11 cellular contexts compared by ENCODE assay signal in the genomic region with DNA sequence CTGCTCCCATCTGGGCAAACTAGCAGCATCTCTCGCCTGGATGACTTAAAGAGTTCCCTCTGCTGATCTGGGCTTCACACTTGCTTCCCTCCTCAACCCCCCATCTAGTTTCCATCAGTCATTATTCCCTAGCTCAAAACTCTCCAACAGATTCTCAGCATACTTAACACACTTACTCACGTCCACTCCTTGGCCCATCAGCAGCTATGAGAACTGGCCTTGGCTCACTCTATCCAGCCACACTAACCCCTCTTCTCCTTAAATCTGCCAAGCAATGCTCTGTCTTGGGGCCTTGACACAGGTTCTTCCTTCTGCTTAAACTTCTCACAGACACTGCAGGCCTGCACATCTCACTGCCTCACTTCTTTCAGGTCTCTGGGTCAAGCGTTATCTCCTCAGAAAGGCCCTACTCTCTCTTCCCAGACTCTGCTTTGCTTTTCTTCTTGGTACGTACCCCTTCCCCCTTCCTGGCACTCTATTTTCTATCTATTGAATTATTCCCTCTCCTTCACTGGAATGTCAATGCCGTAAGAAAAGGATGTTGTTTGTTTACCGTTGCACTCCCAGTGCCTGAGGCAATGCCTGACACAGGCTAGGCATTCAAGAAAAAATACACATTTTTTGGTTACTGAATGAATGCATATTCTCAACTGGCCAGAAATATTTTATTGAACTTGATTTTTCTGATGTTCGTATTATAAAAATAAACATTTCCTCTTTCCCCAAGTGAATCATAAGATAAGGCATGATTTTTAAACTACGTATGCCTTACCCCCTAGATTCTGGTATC. TPM values are rescaled to one million over a fixed set of nuclear protein-coding genes. Genes with fewer than 3 reads are reported as not detected.
DNase-seq lines count a peak whose midpoint lies in the region; ATAC-seq and TF ChIP-seq lines count a peak whose summit lies in the region.
"Had no signal": no experiment of that assay in that cellular context is flagged by ENCODE, and none has a peak within 500 bp of the region (broad histone marks: within the 10 kb centered on the region; RNA-seq: fewer than 3 reads in every experiment).

No MANE protein-coding gene starts in this region.

- H3K27me3 ChIP-seq in SJSA1 (replicated peaks) (no peaks in the 10 kb centered on the region), WERI-Rb-1 (ENCODE audit: insufficient read depth, low read depth, severe bottlenecking) (no peaks in the 10 kb centered on the region)

- H3K9me3 ChIP-seq in SJSA1 (replicated peaks), result no peaks in the 10 kb centered on the region
- no peaks in the 10 kb centered on the region for H3K9me3 ChIP-seq in WERI-Rb-1 (ENCODE audit: severe bottlenecking)

- H3K4me3 ChIP-seq in SJSA1 (peak overlapping the region; percentile 7; the same call in 1 of the 2 replicates), fibroblast of pulmonary artery (replicated peaks; ENCODE audit: low read depth, low read length) (no peak overlapping the region), WERI-Rb-1 (ENCODE audit: low read depth, low read length) (no peak overlapping the region)

- H3K27ac ChIP-seq in SJSA1 (peak overlapping the region; percentile 96), WERI-Rb-1 (no peak overlapping the region)

- no peak for TF ChIP-seq CTCF in fibroblast of pulmonary artery (IDR thresholded peaks at IDR 0.05; ENCODE audit: low read length, missing control alignments)
- no peak for TF ChIP-seq CTCF in WERI-Rb-1 (IDR thresholded peaks at IDR 0.05; ENCODE audit: low read depth, low read length)

- H3K36me3 ChIP-seq in SJSA1 (peaks cover 4% of the 10 kb centered on the region; the same call in 1 of the 2 replicates), WERI-Rb-1 (no peaks in the 10 kb centered on the region)

- H3K4me1 ChIP-seq in SJSA1 (replicated peaks), result peaks cover 86% of the 10 kb centered on the region

- DNase-seq in Daoy (ENCODE audit: low read depth), result peak; percentile 88
- DNase-seq in SJSA1 (ENCODE audit: low read depth in 1 of 2, low spot score in 2 of 2), result peak; percentile 85 to 98
- DNase-seq in fibroblast of pulmonary artery (ENCODE audit: low read depth), result peak; percentile 90
- DNase-seq in pulmonary artery endothelial cell (ENCODE audit: low read depth, low spot score), result peak; percentile 77
- no peak for DNase-seq in WERI-Rb-1
- no peak for DNase-seq in NOMO-1 (lab: John Stamatoyannopoulos, UW; ENCODE audit: unreplicated experiment in 2 of 2)
- DNase-seq: H7; NCI-H1092 treated with DMSO at 0.1 percent for 48 hours; stimulated activated CD8-positive, alpha-beta memory T cell treated with anti-CD3 and anti-CD28 coated beads, Interleukin-4, amount 100 ng/mL, for 48 hours had no signal

- no peak for ATAC-seq in GM18498 (IDR thresholded peaks at IDR 0.05; ENCODE audit: unreplicated experiment)
- no peak for ATAC-seq in GM21576 (IDR thresholded peaks at IDR 0.05; ENCODE audit: unreplicated experiment)

RNA-seq across cellular contexts. Expression of a gene that starts 41.4 kb away (rescaled TPM):
- total RNA-seq in Daoy (2014; rRNA removed; shearing (Covaris generic)), result 209 and 231 TPM in 2 replicates
- 208 and 330 TPM in 2 replicates for total RNA-seq in SJSA1 (2014; rRNA removed; shearing (Covaris generic))
- total RNA-seq in pulmonary artery endothelial cell, result 237 and 238 TPM in 2 replicates

Comparison
In these comparisons a context has a peak if more than half of its experiments do, and no peak if none do; other contexts are left out.
1. DNase-seq: peak in Daoy (single experiment), SJSA1 (2 of 2), fibroblast of pulmonary artery (single experiment) and pulmonary artery endothelial cell (single experiment); none in WERI-Rb-1 (single experiment) and NOMO-1 (0 of 2).